In genomic region chr22:32469799-32470212, GRCh38 we compare ENCODE assay signal across 1 cellular context.
TF ChIP-seq lines count a peak whose summit lies in the region.

No MANE protein-coding gene starts in this region.

TF ChIP-seq in HEK293, 187 proteins besides CTCF, POLR2A, EP300 and RAD21 (continued from another document):
- TF ChIP-seq SP7 (tag by site-specific recombination; IDR thresholded peaks at IDR 0.05) = peak; percentile 32; the same call in 1 of the 2 replicates
TF ChIP-seq in HEK293: peak in this region for 5.
